In the genomic region with DNA sequence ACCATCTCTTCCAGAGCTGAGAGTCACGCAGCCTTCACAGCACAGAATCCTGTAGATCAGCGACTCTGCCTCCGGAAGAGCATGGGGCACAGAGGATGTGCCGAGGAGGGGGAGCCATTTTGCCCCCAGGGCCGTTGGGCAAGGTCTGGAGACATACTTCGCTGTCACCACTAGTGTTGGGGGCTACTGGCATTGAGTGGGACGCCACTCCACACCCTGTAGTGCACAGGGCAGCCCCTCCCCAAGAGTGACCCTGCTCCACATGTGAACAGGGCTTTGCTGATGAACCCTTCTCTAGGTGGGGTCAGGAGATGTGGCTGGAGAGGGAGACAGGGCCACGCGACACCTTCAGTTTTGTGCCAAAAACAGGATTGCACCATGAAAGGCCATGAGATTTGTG, we compare ENCODE assay signal across 33 cellular contexts. TPM values are rescaled to one million over a fixed set of nuclear protein-coding genes. Genes with fewer than 3 reads are reported as not detected.
"Had no signal": no experiment of that assay in that cellular context is flagged by ENCODE, and none has a peak within 500 bp of the region (broad histone marks: within the 10 kb centered on the region; RNA-seq: fewer than 3 reads in every experiment).

No MANE protein-coding gene starts in this region.

- H3K9me3 Mint-ChIP-seq: activated CD4-positive, alpha-beta memory T cell treated with anti-CD3 and anti-CD28 coated beads for 36 hours; activated naive CD4-positive, alpha-beta T cell treated with anti-CD3 and anti-CD28 coated beads for 36 hours; activated naive CD8-positive, alpha-beta T cell treated with anti-CD3 and anti-CD28 coated beads for 36 hours; activated naive CD8-positive, alpha-beta T cell treated with anti-CD3 and anti-CD28 coated beads, Interleukin-2, amount 50 U/mL, for 24 hours; activated T-helper 1 cell treated with anti-CD3 and anti-CD28 coated beads, Interleukin-12 subunit alpha, Interleukin-12 subunit beta, Interleukin-2, Interleukin-4 antibody, amounts not matched to agents 30 ng/mL and 10 ng/mL and 1 ng/mL, durations not matched to agents 14 hours and 24 hours and 36 hours; activated T-helper 2 cell treated with anti-CD3 and anti-CD28 coated beads, Interferon-gamma antibody, Interleukin-2, Interleukin-4, amounts not matched to agents 10 μg/mL and 5 μg/mL and 100 μg/mL, durations not matched to agents 14 hours and 24 hours and 36 hours; central memory CD8-positive, alpha-beta T cell had no signal

- H3K4me1 Mint-ChIP-seq: activated CD8-positive, alpha-beta memory T cell treated with anti-CD3 and anti-CD28 coated beads, Interleukin-2, amount 10 ng/mL, durations not matched to agents 7 days and 5 days; activated naive CD4-positive, alpha-beta T cell treated with anti-CD3 and anti-CD28 coated beads, Interleukin-2, amount 50 U/mL, for 24 hours; activated naive CD8-positive, alpha-beta T cell treated with anti-CD3 and anti-CD28 coated beads for 36 hours; activated naive CD8-positive, alpha-beta T cell treated with anti-CD3 and anti-CD28 coated beads, Interleukin-2, amount 50 U/mL, for 24 hours; central memory CD8-positive, alpha-beta T cell had no signal

- H3K4me1 ChIP-seq: adrenal gland, ascending aorta, breast epithelium, esophagus muscularis mucosa, foreskin keratinocyte, gastrocnemius medialis had no signal

- DNase-seq: activated CD4-positive, alpha-beta memory T cell treated with anti-CD3 and anti-CD28 coated beads for 36 hours; activated CD4-positive, alpha-beta T cell treated with anti-CD3 and anti-CD28 coated beads for 36 hours; activated CD4-positive, alpha-beta T cell treated with anti-CD3 and anti-CD28 coated beads, Interleukin-2, amount 10 ng/mL, durations not matched to agents 24 days and 14 days; activated CD4-positive, CD25-positive, alpha-beta regulatory T cell; activated CD4-positive, CD25-positive, alpha-beta regulatory T cell treated with anti-CD3 and anti-CD28 coated beads, Interleukin-2, amount 50 U/mL, for 72 hours; activated CD8-positive, alpha-beta memory T cell treated with anti-CD3 and anti-CD28 coated beads, Interleukin-2, amount 10 ng/mL, durations not matched to agents 7 days and 5 days; activated CD8-positive, alpha-beta memory T cell treated with anti-CD3 and anti-CD28 coated beads, Interleukin-2, amount 50 U/mL, for 4 hours; activated CD8-positive, alpha-beta T cell treated with anti-CD3 and anti-CD28 coated beads, Interleukin-2, amount 10 ng/mL, durations not matched to agents 7 days and 5 days; activated effector memory CD4-positive, alpha-beta T cell treated with anti-CD3 and anti-CD28 coated beads, Interleukin-2, amount 50 U/mL, for 16 hours; activated naive CD4-positive, alpha-beta T cell treated with anti-CD3 and anti-CD28 coated beads for 36 hours; activated naive CD8-positive, alpha-beta T cell treated with anti-CD3 and anti-CD28 coated beads for 36 hours; activated naive CD8-positive, alpha-beta T cell treated with anti-CD3 and anti-CD28 coated beads, Interleukin-2, amount 50 U/mL, for 24 hours; activated T-cell treated with anti-CD3 and anti-CD28 coated beads, Interleukin-2, amount 50 U/mL, for 1 hour; activated T-cell treated with anti-CD3 and anti-CD28 coated beads, Interleukin-2, amount 50 U/mL, for 48 hours; cortex of kidney; effector CD8-positive, alpha-beta T cell; erythroblast; foreskin keratinocyte; gastrocnemius medialis; glutamatergic neuron; heart left ventricle; T-helper 2 cell had no signal

- H3K36me3 Mint-ChIP-seq: activated CD4-positive, alpha-beta memory T cell treated with anti-CD3 and anti-CD28 coated beads for 36 hours; activated CD8-positive, alpha-beta memory T cell treated with anti-CD3 and anti-CD28 coated beads, Interleukin-2, amount 10 ng/mL, durations not matched to agents 7 days and 5 days; activated naive CD4-positive, alpha-beta T cell treated with anti-CD3 and anti-CD28 coated beads, Interleukin-2, amount 50 U/mL, for 24 hours; activated naive CD8-positive, alpha-beta T cell treated with anti-CD3 and anti-CD28 coated beads for 36 hours had no signal

- H3K36me3 ChIP-seq: adrenal gland, ascending aorta, breast epithelium, cardiac muscle cell, esophagus muscularis mucosa, gastrocnemius medialis, heart left ventricle had no signal

- H3K4me3 ChIP-seq: adrenal gland, ascending aorta, breast epithelium, cardiac muscle cell, esophagus muscularis mucosa, gastrocnemius medialis, heart left ventricle had no signal

- H3K27ac ChIP-seq: adrenal gland, ascending aorta, breast epithelium, cardiac muscle cell, esophagus muscularis mucosa, foreskin keratinocyte, gastrocnemius medialis, heart left ventricle had no signal

- H3K27me3 ChIP-seq: adrenal gland, ascending aorta had no signal

- H3K4me3 Mint-ChIP-seq: activated CD4-positive, alpha-beta memory T cell treated with anti-CD3 and anti-CD28 coated beads for 36 hours; activated CD4-positive, alpha-beta T cell treated with anti-CD3 and anti-CD28 coated beads for 36 hours; activated CD4-positive, alpha-beta T cell treated with anti-CD3 and anti-CD28 coated beads, Interleukin-2, amount 10 ng/mL, durations not matched to agents 24 days and 14 days; activated CD8-positive, alpha-beta memory T cell treated with anti-CD3 and anti-CD28 coated beads, Interleukin-2, amount 10 ng/mL, durations not matched to agents 7 days and 5 days; activated CD8-positive, alpha-beta T cell treated with anti-CD3 and anti-CD28 coated beads, Interleukin-2, amount 10 ng/mL, durations not matched to agents 7 days and 5 days; activated naive CD4-positive, alpha-beta T cell treated with anti-CD3 and anti-CD28 coated beads for 36 hours; activated naive CD4-positive, alpha-beta T cell treated with anti-CD3 and anti-CD28 coated beads, Interleukin-2, amount 50 U/mL, for 24 hours; activated naive CD8-positive, alpha-beta T cell treated with anti-CD3 and anti-CD28 coated beads for 36 hours; activated naive CD8-positive, alpha-beta T cell treated with anti-CD3 and anti-CD28 coated beads, Interleukin-2, amount 50 U/mL, for 24 hours; activated T-helper 1 cell treated with anti-CD3 and anti-CD28 coated beads, Interleukin-12 subunit alpha, Interleukin-12 subunit beta, Interleukin-2, Interleukin-4 antibody, amounts not matched to agents 30 ng/mL and 10 ng/mL and 1 ng/mL, durations not matched to agents 14 hours and 24 hours and 36 hours; brain; central memory CD8-positive, alpha-beta T cell had no signal

- H3K9me3 ChIP-seq: adrenal gland, ascending aorta, breast epithelium, esophagus muscularis mucosa, gastrocnemius medialis, heart left ventricle had no signal

- H3K27ac Mint-ChIP-seq: activated CD4-positive, alpha-beta memory T cell treated with anti-CD3 and anti-CD28 coated beads for 36 hours; activated CD4-positive, alpha-beta T cell treated with anti-CD3 and anti-CD28 coated beads for 36 hours; activated CD4-positive, alpha-beta T cell treated with anti-CD3 and anti-CD28 coated beads, Interleukin-2, amount 10 ng/mL, durations not matched to agents 24 days and 14 days; activated CD8-positive, alpha-beta memory T cell treated with anti-CD3 and anti-CD28 coated beads, Interleukin-2, amount 10 ng/mL, durations not matched to agents 7 days and 5 days; activated CD8-positive, alpha-beta T cell treated with anti-CD3 and anti-CD28 coated beads, Interleukin-2, amount 10 ng/mL, durations not matched to agents 7 days and 5 days; activated naive CD4-positive, alpha-beta T cell treated with anti-CD3 and anti-CD28 coated beads for 36 hours; activated naive CD4-positive, alpha-beta T cell treated with anti-CD3 and anti-CD28 coated beads, Interleukin-2, amount 50 U/mL, for 24 hours; activated naive CD8-positive, alpha-beta T cell treated with anti-CD3 and anti-CD28 coated beads for 36 hours; activated naive CD8-positive, alpha-beta T cell treated with anti-CD3 and anti-CD28 coated beads, Interleukin-2, amount 50 U/mL, for 24 hours; activated T-helper 1 cell treated with anti-CD3 and anti-CD28 coated beads, Interleukin-12 subunit alpha, Interleukin-12 subunit beta, Interleukin-2, Interleukin-4 antibody, amounts not matched to agents 30 ng/mL and 10 ng/mL and 1 ng/mL, durations not matched to agents 14 hours and 24 hours and 36 hours; activated T-helper 2 cell treated with anti-CD3 and anti-CD28 coated beads, Interferon-gamma antibody, Interleukin-2, Interleukin-4, amounts not matched to agents 10 μg/mL and 5 μg/mL and 100 μg/mL, durations not matched to agents 14 hours and 24 hours and 36 hours; brain had no signal

RNA-seq across cellular contexts. Expression of gene GLT1D1, which starts 6.0 kb away (rescaled TPM):
- total RNA-seq: activated CD4-positive, alpha-beta memory T cell treated with anti-CD3 and anti-CD28 coated beads for 36 hours; activated CD8-positive, alpha-beta T cell treated with anti-CD3 and anti-CD28 coated beads, Interleukin-2, amount 10 ng/mL, durations not matched to agents 7 days and 5 days; activated naive CD4-positive, alpha-beta T cell treated with anti-CD3 and anti-CD28 coated beads for 36 hours; dermis microvascular lymphatic vessel endothelial cell; foreskin keratinocyte had no signal
- polyA plus RNA-seq: foreskin keratinocyte had no signal
